8 cellular contexts compared by ENCODE assay signal in genomic region chr3:143119974-143120715, GRCh38. TPM values are rescaled to one million over a fixed set of nuclear protein-coding genes. Genes with fewer than 3 reads are reported as not detected.
DNase-seq lines count a peak whose midpoint lies in the region; ATAC-seq and TF ChIP-seq lines count a peak whose summit lies in the region.

No MANE protein-coding gene starts in this region.

- peaks cover 13% of the 10 kb centered on the region for H3K4me1 Mint-ChIP-seq in T-helper 17 cell

- H3K4me3 ChIP-seq in cardiac fibroblast (replicated peaks in 1 of 2; ENCODE audit: low read depth in 2 of 2, low read length in 2 of 2) = peak overlapping the region; percentile 86 to 94

- H3K4me3 Mint-ChIP-seq in T-helper 17 cell = peak overlapping the region; percentile 93

- H3K9me3 ChIP-seq in T-helper 17 cell (ENCODE audit: control insufficient read depth, low read length, poor library complexity, severe bottlenecking) = no peaks in the 10 kb centered on the region

- TF ChIP-seq CTCF in cardiac fibroblast (IDR thresholded peaks at IDR 0.05; ENCODE audit: low read depth, low read length) = no peak

- peak; percentile 13 for ATAC-seq in HG03139 (IDR thresholded peaks at IDR 0.05; ENCODE audit: unreplicated experiment)
- peak; percentile 9 for ATAC-seq in T-helper 17 cell

- peaks cover 23% of the 10 kb centered on the region for H3K27me3 Mint-ChIP-seq in T-helper 17 cell

- H3K36me3 Mint-ChIP-seq in T-helper 17 cell (ENCODE audit: low read depth) = no peaks in the 10 kb centered on the region

- no peak overlapping the region for H3K27ac Mint-ChIP-seq in T-helper 17 cell

- DNase-seq in stimulated activated naive CD4-positive, alpha-beta T cell (lab: John Stamatoyannopoulos, UW) = peak in 5 of 6 experiments; percentile 17 to 68 (median 52)
- DNase-seq in stimulated activated naive CD4-positive, alpha-beta T cell treated with Interleukin-2 at 50 U/mL for 16 hours (lab: John Stamatoyannopoulos, UW) = no peak
- DNase-seq in T-helper 17 cell = peak in 2 of 3 donors; percentile 8 to 14
- DNase-seq in cardiac fibroblast (ENCODE audit: low read depth in 2 of 2) = peak; percentile 26 to 49
- peak; percentile 25 for DNase-seq in kidney tubule cell (ENCODE audit: low spot score)
- DNase-seq in stimulated activated CD4-positive, alpha-beta T cell treated with anti-CD3 and anti-CD28 coated beads, Interleukin-4, amount 100 ng/mL, for 4 hours = peak; percentile 22 to 27
- DNase-seq in putamen (ENCODE audit: low spot score) = no peak

RNA-seq across cellular contexts. Expression of gene CHST2, which starts 0.6 kb away (rescaled TPM):
- 1 to 10 TPM; 1.8 to 2.2 TPM for total RNA-seq in T-helper 17 cell

Comparison
In these comparisons a context has a peak if more than half of its experiments do, and no peak if none do; other contexts are left out.
1. DNase-seq: peak in stimulated activated naive CD4-positive, alpha-beta T cell (5 of 6), T-helper 17 cell (2 of 3), cardiac fibroblast (2 of 2), kidney tubule cell (single experiment) and stimulated activated CD4-positive, alpha-beta T cell treated with anti-CD3 and anti-CD28 coated beads, Interleukin-4, amount 100 ng/mL, for 4 hours (2 of 2); none in stimulated activated naive CD4-positive, alpha-beta T cell treated with Interleukin-2 at 50 U/mL for 16 hours (single experiment) and putamen (single experiment).